ENCODE assay signal across 20 cellular contexts in genomic region chr11:129840236-129840635, GRCh38. TPM values are rescaled to one million over a fixed set of nuclear protein-coding genes. Genes with fewer than 3 reads are reported as not detected.
DNase-seq lines count a peak whose midpoint lies in the region; ATAC-seq and TF ChIP-seq lines count a peak whose summit lies in the region.
"Had no signal": no experiment of that assay in that cellular context is flagged by ENCODE, and none has a peak within 500 bp of the region (broad histone marks: within the 10 kb centered on the region; RNA-seq: fewer than 3 reads in every experiment).

No MANE protein-coding gene starts in this region.

- TF ChIP-seq EP300 in transverse colon (IDR thresholded peaks at IDR 0.05; ENCODE audit: low read depth) = no peak

- H3K9me3 Mint-ChIP-seq in activated T-cell treated with anti-CD3 and anti-CD28 coated beads, Interleukin-2, amount 50 U/mL, for 4 hours = peaks cover 8% of the 10 kb centered on the region
- peaks cover 0 to 3% of the 10 kb centered on the region in 2 donors for H3K9me3 Mint-ChIP-seq in effector memory CD8-positive, alpha-beta T cell
- H3K9me3 Mint-ChIP-seq: dendritic cell treated with granulocyte-macrophage colony-stimulating factor and Interleukin-4, amounts not matched to agents 40 ng/mL and 50 ng/mL, for 4 days; stimulated activated naive B cell treated with anti-CD40 and anti-IgM and Interleukin-4, amounts not matched to agents 10 μg/mL and 1 μg/mL and 100 μg/mL, for 72 hours had no signal

- H3K27me3 ChIP-seq in transverse colon = no peaks in the 10 kb centered on the region
- no peaks in the 10 kb centered on the region for H3K27me3 ChIP-seq in heart right ventricle
- H3K27me3 ChIP-seq: esophagus muscularis mucosa, ovary, upper lobe of left lung had no signal

- H3K4me1 Mint-ChIP-seq in activated T-cell treated with anti-CD3 and anti-CD28 coated beads, Interleukin-2, amount 50 U/mL, for 4 hours (ENCODE audit: low read depth) = peaks cover 39% of the 10 kb centered on the region
- H3K4me1 Mint-ChIP-seq in effector memory CD8-positive, alpha-beta T cell (ENCODE audit: low read depth in 2 of 2) = peaks cover 6 to 11% of the 10 kb centered on the region in 2 donors
- H3K4me1 Mint-ChIP-seq: stimulated activated naive B cell treated with anti-CD40 and anti-IgM and Interleukin-4, amounts not matched to agents 10 μg/mL and 1 μg/mL and 100 μg/mL, for 72 hours had no signal

- H3K4me3 ChIP-seq in transverse colon = no peak overlapping the region
- no peak overlapping the region for H3K4me3 ChIP-seq in heart right ventricle
- H3K4me3 ChIP-seq: A549, esophagus muscularis mucosa, ovary, upper lobe of left lung had no signal

- H3K27ac ChIP-seq in epithelial cell of prostate (peak overlapping the region; percentile 99), transverse colon (peak overlapping the region; percentile 26 to 59 (median 44)), heart right ventricle (no peak overlapping the region)
- H3K27ac ChIP-seq: A549, esophagus muscularis mucosa, ovary, upper lobe of left lung had no signal

- H3K27ac Mint-ChIP-seq in effector memory CD8-positive, alpha-beta T cell = no peak overlapping the region
- H3K27ac Mint-ChIP-seq: CD8-positive, alpha-beta T cell; dendritic cell treated with granulocyte-macrophage colony-stimulating factor and Interleukin-4, amounts not matched to agents 40 ng/mL and 50 ng/mL, for 4 days; stimulated activated naive B cell treated with anti-CD40 and anti-IgM and Interleukin-4, amounts not matched to agents 10 μg/mL and 1 μg/mL and 100 μg/mL, for 72 hours had no signal

- TF ChIP-seq CTCF in transverse colon (IDR thresholded peaks at IDR 0.05) (no peak), heart right ventricle (IDR thresholded peaks at IDR 0.05) (no peak)

- no peak for TF ChIP-seq POLR2A in transverse colon (IDR thresholded peaks at IDR 0.05)

- intact Hi-C loops in transverse colon (cut with DNase I; ENCODE audit: low total_unique reads) = no loop called here
- intact Hi-C loops in heart right ventricle (cut with DNase I) = no loop called here

- no peaks in the 10 kb centered on the region for H3K27me3 Mint-ChIP-seq in activated T-cell treated with anti-CD3 and anti-CD28 coated beads, Interleukin-2, amount 50 U/mL, for 4 hours (ENCODE audit: low read depth)
- H3K27me3 Mint-ChIP-seq in effector memory CD8-positive, alpha-beta T cell = peaks cover 2 to 11% of the 10 kb centered on the region in 2 donors
- H3K27me3 Mint-ChIP-seq: dendritic cell treated with granulocyte-macrophage colony-stimulating factor and Interleukin-4, amounts not matched to agents 40 ng/mL and 50 ng/mL, for 4 days had no signal

- no peaks in the 10 kb centered on the region for H3K36me3 Mint-ChIP-seq in activated T-cell treated with anti-CD3 and anti-CD28 coated beads, Interleukin-2, amount 50 U/mL, for 4 hours (ENCODE audit: insufficient read depth)
- no peaks in the 10 kb centered on the region for H3K36me3 Mint-ChIP-seq in effector memory CD8-positive, alpha-beta T cell (ENCODE audit: insufficient read depth)
- H3K36me3 Mint-ChIP-seq: stimulated activated naive B cell treated with anti-CD40 and anti-IgM and Interleukin-4, amounts not matched to agents 10 μg/mL and 1 μg/mL and 100 μg/mL, for 72 hours had no signal

- ATAC-seq in activated T-cell treated with anti-CD3 and anti-CD28 coated beads, Interleukin-2, amount 50 U/mL, for 4 hours = no peak
- ATAC-seq in effector memory CD8-positive, alpha-beta T cell (replicated peaks) = no peak
- no peak for ATAC-seq in GM18498 (IDR thresholded peaks at IDR 0.05; ENCODE audit: unreplicated experiment)
- no peak for ATAC-seq in heart right ventricle
- ATAC-seq: A549; CD8-positive, alpha-beta T cell had no signal

- in situ Hi-C loops in transverse colon (cut with MboI; ENCODE audit: low pct_ligation_motif_present in 1 of 4, low pct_unique_long_range_greater_than_20kb in 1 of 4, low sequenced_read_pairs in 3 of 4) = no loop called here

- H3K4me1 ChIP-seq in transverse colon (peaks cover 0 to 15% (median 3%) of the 10 kb centered on the region in 4 donors), heart right ventricle (no peaks in the 10 kb centered on the region)
- H3K4me1 ChIP-seq: A549, esophagus muscularis mucosa had no signal

- 17 to 30% methylated on average over 2 to 4 of the region's 4 CpGs for WGBS in transverse colon (ENCODE audit: low coverage in 1 of 2), 2 donors
- 65 to 71% methylated on average over 4 of the region's 4 CpGs for WGBS in heart right ventricle, 2 donors

- DNase-seq in activated T-cell treated with anti-CD3 and anti-CD28 coated beads, Interleukin-2, amount 50 U/mL, for 4 hours = no peak
- no peak for DNase-seq in activated T-cell treated with anti-CD3 and anti-CD28 coated beads, Interleukin-2, amount 50 U/mL, for 48 hours
- DNase-seq in RPMI8226 (peak; percentile 45), epithelial cell of prostate (ENCODE audit: low read depth, low spot score) (peak; percentile 49), transverse colon (peak; percentile 42), heart right ventricle (no peak)
- no peak for DNase-seq in effector memory CD8-positive, alpha-beta T cell
- DNase-seq: activated CD4-positive, alpha-beta T cell treated with anti-CD3 and anti-CD28 coated beads, Interleukin-2, amount 50 U/mL, for 48 hours; CD8-positive, alpha-beta T cell; NCI-H774; ovary; SHP77; stimulated activated naive B cell treated with anti-CD40 and anti-IgM and Interleukin-4, amounts not matched to agents 10 μg/mL and 1 μg/mL and 100 μg/mL, for 72 hours had no signal

- H3K36me3 ChIP-seq in transverse colon (no peaks in the 10 kb centered on the region), heart right ventricle (no peaks in the 10 kb centered on the region)
- H3K36me3 ChIP-seq: esophagus muscularis mucosa, ovary, upper lobe of left lung had no signal

- peak overlapping the region; percentile 4 for H3K4me3 Mint-ChIP-seq in activated T-cell treated with anti-CD3 and anti-CD28 coated beads, Interleukin-2, amount 50 U/mL, for 4 hours
- H3K4me3 Mint-ChIP-seq in effector memory CD8-positive, alpha-beta T cell = no peak overlapping the region
- H3K4me3 Mint-ChIP-seq: CD8-positive, alpha-beta T cell; dendritic cell treated with granulocyte-macrophage colony-stimulating factor and Interleukin-4, amounts not matched to agents 40 ng/mL and 50 ng/mL, for 4 days; stimulated activated naive B cell treated with anti-CD40 and anti-IgM and Interleukin-4, amounts not matched to agents 10 μg/mL and 1 μg/mL and 100 μg/mL, for 72 hours had no signal

- no peaks in the 10 kb centered on the region for H3K9me3 ChIP-seq in transverse colon
- no peaks in the 10 kb centered on the region for H3K9me3 ChIP-seq in heart right ventricle
- H3K9me3 ChIP-seq: A549, esophagus muscularis mucosa, ovary, upper lobe of left lung had no signal

RNA-seq across cellular contexts. Expression of gene TMEM45B, which starts 24.6 kb away (rescaled TPM):
- under 1 TPM; 0.16 to 0.48 (median 0.33) TPM for total RNA-seq in activated T-cell treated with anti-CD3 and anti-CD28 coated beads, Interleukin-2, amount 50 U/mL, for 4 hours
- total RNA-seq in transverse colon = 100 to 1,000 TPM in 3 of 4 donors, 10 to 100 TPM in 1; 42.2 to 336 (median 205) TPM
- total RNA-seq in heart right ventricle = under 1 TPM in 1 of 10 donors, not detected in 9; 0.11 TPM
- polyA plus RNA-seq in heart right ventricle = not detected
- total RNA-seq: astrocyte, H1 had no signal

RNA-seq across cellular contexts. Expression of gene NFRKB, which starts 55.1 kb away (rescaled TPM):
- 10 to 100 TPM; 30.2 to 42.1 (median 39.0) TPM for total RNA-seq in activated T-cell treated with anti-CD3 and anti-CD28 coated beads, Interleukin-2, amount 50 U/mL, for 4 hours
- total RNA-seq in transverse colon (10 to 100 TPM; 28.7 to 79.2 (median 37.0) TPM), heart right ventricle (10 to 100 TPM in 9 of 10 donors, 1 to 10 TPM in 1; 8.3 to 14.5 (median 12.1) TPM)
- 1 to 10 TPM; 5.0 to 6.5 TPM for polyA plus RNA-seq in heart right ventricle

Comparison
In these comparisons a context has a peak if more than half of its experiments do, and no peak if none do; other contexts are left out.
1. DNase-seq: peak in RPMI8226 (single experiment), epithelial cell of prostate (single experiment) and transverse colon (single experiment); none in activated T-cell treated with anti-CD3 and anti-CD28 coated beads, Interleukin-2, amount 50 U/mL, for 4 hours (single experiment), activated T-cell treated with anti-CD3 and anti-CD28 coated beads, Interleukin-2, amount 50 U/mL, for 48 hours (0 of 2), effector memory CD8-positive, alpha-beta T cell (0 of 3) and heart right ventricle (0 of 2).
2. H3K27ac ChIP-seq: peak in epithelial cell of prostate (single experiment) and transverse colon (4 of 4); none in heart right ventricle (0 of 10).
3. RNA of gene TMEM45B, which starts 24.6 kb away (total RNA-seq): 42.2 to 336 TPM in transverse colon; 0.16 to 0.48 TPM in activated T-cell treated with anti-CD3 and anti-CD28 coated beads, Interleukin-2, amount 50 U/mL, for 4 hours and 0.11 TPM in heart right ventricle; every median in the first group is over 10 times any median in the second.